ENCODE assay signal across 37 cellular contexts in the genomic region with DNA sequence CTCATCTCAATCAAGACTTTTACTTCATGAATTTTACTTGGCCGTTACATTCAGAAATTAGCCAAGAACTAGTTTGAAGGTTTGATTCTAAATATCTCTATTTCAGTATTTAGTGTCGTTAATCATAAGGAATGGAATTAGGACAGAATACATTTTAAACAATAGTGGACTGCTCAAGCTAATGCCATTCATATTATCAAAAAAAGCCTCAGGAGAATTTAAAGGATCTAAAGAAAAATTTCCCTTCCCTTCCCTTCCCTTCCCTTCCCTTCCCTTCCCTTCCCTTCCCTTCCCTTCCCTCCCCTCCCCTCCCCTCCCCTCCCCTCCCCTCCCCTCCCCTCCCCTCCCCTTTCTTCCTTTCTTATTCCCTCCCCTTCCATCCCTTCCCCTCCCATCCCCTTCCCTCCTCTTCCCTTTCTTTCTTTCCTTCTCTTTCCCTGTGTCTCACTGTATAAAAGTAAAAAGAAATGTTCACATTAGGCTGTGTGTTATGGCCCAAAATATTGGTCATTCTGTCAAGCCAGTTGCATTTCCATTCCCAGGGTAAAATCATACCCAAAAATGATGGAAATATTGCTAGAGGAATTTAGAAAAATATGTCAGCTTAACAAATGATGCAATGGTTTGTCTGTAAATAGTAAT.
"Had no signal": no experiment of that assay in that cellular context is flagged by ENCODE, and none has a peak within 500 bp of the region (broad histone marks: within the 10 kb centered on the region; RNA-seq: fewer than 3 reads in every experiment).

No MANE protein-coding gene starts in this region.

- H3K4me1 Mint-ChIP-seq: activated CD4-positive, alpha-beta memory T cell treated with anti-CD3 and anti-CD28 coated beads, Interleukin-2, amount 10 ng/mL, durations not matched to agents 7 days and 5 days; activated CD4-positive, alpha-beta T cell treated with anti-CD3 and anti-CD28 coated beads for 36 hours; activated CD4-positive, alpha-beta T cell treated with anti-CD3 and anti-CD28 coated beads, Interleukin-2, amount 10 ng/mL, durations not matched to agents 7 days and 5 days; activated CD8-positive, alpha-beta memory T cell treated with anti-CD3 and anti-CD28 coated beads, Interleukin-2, amount 10 ng/mL, durations not matched to agents 7 days and 5 days; activated naive CD8-positive, alpha-beta T cell treated with anti-CD3 and anti-CD28 coated beads for 36 hours; activated T-helper 17 cell treated with anti-CD3 and anti-CD28 coated beads, Interleukin-2, amount 50 U/mL, for 72 hours; WTC11 had no signal

- DNase-seq: activated CD4-positive, alpha-beta memory T cell treated with anti-CD3 and anti-CD28 coated beads, Interleukin-2, amount 10 ng/mL, durations not matched to agents 7 days and 5 days; activated CD4-positive, alpha-beta T cell treated with anti-CD3 and anti-CD28 coated beads for 1 hour; activated CD4-positive, alpha-beta T cell treated with anti-CD3 and anti-CD28 coated beads for 36 hours; activated CD4-positive, alpha-beta T cell treated with anti-CD3 and anti-CD28 coated beads for 48 hours; activated CD4-positive, alpha-beta T cell treated with anti-CD3 and anti-CD28 coated beads, Interleukin-2, amount 10 ng/mL, durations not matched to agents 7 days and 5 days; activated CD4-positive, alpha-beta T cell treated with anti-CD3 and anti-CD28 coated beads, Interleukin-2, amount 50 U/mL, for 48 hours; activated CD4-positive, CD25-positive, alpha-beta regulatory T cell; activated CD8-positive, alpha-beta memory T cell treated with anti-CD3 and anti-CD28 coated beads for 24 hours; activated CD8-positive, alpha-beta memory T cell treated with anti-CD3 and anti-CD28 coated beads, Interleukin-2, amount 10 ng/mL, durations not matched to agents 7 days and 5 days; activated CD8-positive, alpha-beta memory T cell treated with anti-CD3 and anti-CD28 coated beads, Interleukin-2, amount 50 U/mL, for 48 hours; activated CD8-positive, alpha-beta T cell treated with anti-CD3 and anti-CD28 coated beads, Interleukin-2, amount 10 ng/mL, durations not matched to agents 7 days and 5 days; activated effector memory CD4-positive, alpha-beta T cell treated with anti-CD3 and anti-CD28 coated beads, Interleukin-2, amount 50 U/mL, for 16 hours; activated gamma-delta T cell treated with Interleukin-2 at 50 U/mL for 16 hours; activated naive CD4-positive, alpha-beta T cell; activated naive CD4-positive, alpha-beta T cell treated with anti-CD3 and anti-CD28 coated beads for 36 hours; activated naive CD4-positive, alpha-beta T cell treated with anti-CD3 and anti-CD28 coated beads, Interleukin-2, amount 50 U/mL, for 16 hours; activated naive CD8-positive, alpha-beta T cell treated with anti-CD3 and anti-CD28 coated beads for 36 hours; activated T-cell treated with anti-CD3 and anti-CD28 coated beads, Interleukin-2, amount 50 U/mL, for 4 hours; activated T-cell treated with anti-CD3 and anti-CD28 coated beads, Interleukin-2, amount 50 U/mL, for 72 hours; adrenal gland; amniotic stem cell; aorta; body of pancreas; brain microvascular endothelial cell; central memory CD4-positive, alpha-beta T cell; T-helper 2 cell; T-helper 9 cell; WERI-Rb-1 had no signal

- H3K9me3 Mint-ChIP-seq: WTC11 had no signal

- H3K36me3 ChIP-seq: adrenal gland, brain microvascular endothelial cell, breast epithelium, WERI-Rb-1 had no signal

- H3K27ac ChIP-seq: adrenal gland, body of pancreas, brain microvascular endothelial cell, breast epithelium, WERI-Rb-1 had no signal

- H3K4me1 ChIP-seq: adrenal gland, body of pancreas, breast epithelium had no signal

- H3K4me3 Mint-ChIP-seq: activated CD4-positive, alpha-beta memory T cell treated with anti-CD3 and anti-CD28 coated beads, Interleukin-2, amount 10 ng/mL, durations not matched to agents 7 days and 5 days; activated CD4-positive, alpha-beta T cell treated with anti-CD3 and anti-CD28 coated beads for 36 hours; activated CD4-positive, alpha-beta T cell treated with anti-CD3 and anti-CD28 coated beads, Interleukin-2, amount 10 ng/mL, durations not matched to agents 7 days and 5 days; activated CD8-positive, alpha-beta memory T cell treated with anti-CD3 and anti-CD28 coated beads, Interleukin-2, amount 10 ng/mL, durations not matched to agents 7 days and 5 days; activated CD8-positive, alpha-beta T cell treated with anti-CD3 and anti-CD28 coated beads, Interleukin-2, amount 10 ng/mL, durations not matched to agents 7 days and 5 days; activated naive CD4-positive, alpha-beta T cell treated with anti-CD3 and anti-CD28 coated beads for 36 hours; activated naive CD8-positive, alpha-beta T cell treated with anti-CD3 and anti-CD28 coated beads for 36 hours; activated T-cell treated with anti-CD3 and anti-CD28 coated beads, Interleukin-2, amount 50 U/mL, for 4 hours; activated T-cell treated with anti-CD3 and anti-CD28 coated beads, Interleukin-2, amount 50 U/mL, for 72 hours; activated T-helper 1 cell treated with anti-CD3 and anti-CD28 coated beads, Interleukin-12 subunit alpha, Interleukin-12 subunit beta, Interleukin-2, Interleukin-4 antibody, amounts not matched to agents 30 ng/mL and 10 ng/mL and 1 ng/mL, durations not matched to agents 14 hours and 24 hours and 36 hours; activated T-helper 17 cell treated with anti-CD3 and anti-CD28 coated beads, Interleukin-2, amount 50 U/mL, for 72 hours; T-helper 1 cell treated with Interleukin-12 subunit alpha and Interleukin-12 subunit beta and Interleukin-4 antibody, amounts not matched to agents 30 μg/mL and 1 μg/mL, for 36 hours; T-helper 2 cell treated with Interferon-gamma antibody and Interleukin-4, amounts not matched to agents 5 μg/mL and 100 μg/mL, for 36 hours; WTC11 had no signal

- H3K9me3 ChIP-seq: adrenal gland, body of pancreas, breast epithelium had no signal

- ATAC-seq: activated CD4-positive, alpha-beta T cell treated with anti-CD3 and anti-CD28 coated beads for 36 hours; activated CD4-positive, CD25-positive, alpha-beta regulatory T cell treated with anti-CD3 and anti-CD28 coated beads, Interleukin-2, amount 50 U/mL, for 24 hours; activated CD8-positive, alpha-beta memory T cell treated with anti-CD3 and anti-CD28 coated beads, Interleukin-2, amount 10 ng/mL, durations not matched to agents 7 days and 5 days; activated CD8-positive, alpha-beta T cell treated with anti-CD3 and anti-CD28 coated beads, Interleukin-2, amount 10 ng/mL, durations not matched to agents 7 days and 5 days; activated naive CD4-positive, alpha-beta T cell treated with anti-CD3 and anti-CD28 coated beads, Interleukin-2, amount 50 U/mL, for 72 hours; activated T-cell treated with anti-CD3 and anti-CD28 coated beads, Interleukin-2, amount 50 U/mL, for 4 hours; activated T-cell treated with anti-CD3 and anti-CD28 coated beads, Interleukin-2, amount 50 U/mL, for 72 hours; activated T-helper 17 cell treated with anti-CD3 and anti-CD28 coated beads, Interleukin-2, amount 50 U/mL, for 72 hours; body of pancreas; WTC11 had no signal

- H3K4me3 ChIP-seq: adrenal gland, body of pancreas, breast epithelium had no signal

- H3K36me3 Mint-ChIP-seq: activated CD8-positive, alpha-beta memory T cell treated with anti-CD3 and anti-CD28 coated beads, Interleukin-2, amount 10 ng/mL, durations not matched to agents 7 days and 5 days; activated naive CD8-positive, alpha-beta T cell treated with anti-CD3 and anti-CD28 coated beads for 36 hours; WTC11 had no signal

- H3K27me3 ChIP-seq: adrenal gland, body of pancreas, brain microvascular endothelial cell, breast epithelium had no signal

- FAIRE-seq: astrocyte had no signal

- H3K27me3 Mint-ChIP-seq: activated CD4-positive, alpha-beta memory T cell treated with anti-CD3 and anti-CD28 coated beads, Interleukin-2, amount 10 ng/mL, durations not matched to agents 7 days and 5 days; activated CD4-positive, alpha-beta T cell treated with anti-CD3 and anti-CD28 coated beads for 36 hours; activated CD4-positive, alpha-beta T cell treated with anti-CD3 and anti-CD28 coated beads, Interleukin-2, amount 10 ng/mL, durations not matched to agents 7 days and 5 days; activated CD8-positive, alpha-beta memory T cell treated with anti-CD3 and anti-CD28 coated beads, Interleukin-2, amount 10 ng/mL, durations not matched to agents 7 days and 5 days; activated naive CD8-positive, alpha-beta T cell treated with anti-CD3 and anti-CD28 coated beads for 36 hours; activated T-helper 17 cell treated with anti-CD3 and anti-CD28 coated beads, Interleukin-2, amount 50 U/mL, for 72 hours had no signal

- H3K27ac Mint-ChIP-seq: activated CD4-positive, alpha-beta memory T cell treated with anti-CD3 and anti-CD28 coated beads, Interleukin-2, amount 10 ng/mL, durations not matched to agents 7 days and 5 days; activated CD4-positive, alpha-beta T cell treated with anti-CD3 and anti-CD28 coated beads for 36 hours; activated CD4-positive, alpha-beta T cell treated with anti-CD3 and anti-CD28 coated beads, Interleukin-2, amount 10 ng/mL, durations not matched to agents 7 days and 5 days; activated CD8-positive, alpha-beta memory T cell treated with anti-CD3 and anti-CD28 coated beads, Interleukin-2, amount 10 ng/mL, durations not matched to agents 7 days and 5 days; activated CD8-positive, alpha-beta T cell treated with anti-CD3 and anti-CD28 coated beads, Interleukin-2, amount 10 ng/mL, durations not matched to agents 7 days and 5 days; activated naive CD4-positive, alpha-beta T cell treated with anti-CD3 and anti-CD28 coated beads for 36 hours; activated naive CD4-positive, alpha-beta T cell treated with anti-CD3 and anti-CD28 coated beads, Interleukin-2, amount 50 U/mL, for 72 hours; activated naive CD8-positive, alpha-beta T cell treated with anti-CD3 and anti-CD28 coated beads for 36 hours; activated T-cell treated with anti-CD3 and anti-CD28 coated beads, Interleukin-2, amount 50 U/mL, for 72 hours; activated T-helper 1 cell treated with anti-CD3 and anti-CD28 coated beads, Interleukin-12 subunit alpha, Interleukin-12 subunit beta, Interleukin-2, Interleukin-4 antibody, amounts not matched to agents 30 ng/mL and 10 ng/mL and 1 ng/mL, durations not matched to agents 14 hours and 24 hours and 36 hours; activated T-helper 17 cell treated with anti-CD3 and anti-CD28 coated beads, Interleukin-2, amount 50 U/mL, for 72 hours; T-helper 1 cell treated with Interleukin-12 subunit alpha and Interleukin-12 subunit beta and Interleukin-4 antibody, amounts not matched to agents 30 μg/mL and 1 μg/mL, for 36 hours; T-helper 2 cell treated with Interferon-gamma antibody and Interleukin-4, amounts not matched to agents 5 μg/mL and 100 μg/mL, for 36 hours; WTC11 had no signal
